In genomic region chr6:135046912-135047311, GRCh38 we compare ENCODE assay signal across 21 cellular contexts. TPM values are rescaled to one million over a fixed set of nuclear protein-coding genes. Genes with fewer than 3 reads are reported as not detected.
A peak's percentile ranks its signal among the peaks of the same experiment; 100 is the strongest.
DNase-seq lines count a peak whose midpoint lies in the region; ATAC-seq and TF ChIP-seq lines count a peak whose summit lies in the region.
"Had no signal": no experiment of that assay in that cellular context is flagged by ENCODE, and none has a peak within 500 bp of the region (broad histone marks: within the 10 kb centered on the region; RNA-seq: fewer than 3 reads in every experiment).

No MANE protein-coding gene starts in this region.

- peaks cover 69% of the 10 kb centered on the region for H3K4me1 Mint-ChIP-seq in activated T-cell treated with anti-CD3 and anti-CD28 coated beads, Interleukin-2, amount 50 U/mL, for 72 hours (ENCODE audit: low read depth)
- H3K4me1 Mint-ChIP-seq in activated naive CD8-positive, alpha-beta T cell treated with anti-CD3 and anti-CD28 coated beads for 36 hours: peaks cover 71% of the 10 kb centered on the region
- H3K4me1 Mint-ChIP-seq in CD8-positive, alpha-beta memory T cell: peaks cover 60 to 82% (median 77%) of the 10 kb centered on the region in 3 donors
- H3K4me1 Mint-ChIP-seq: nephron had no signal

- H3K9ac ChIP-seq in Loucy (ENCODE audit: low read depth, low read length, poor library complexity, severe bottlenecking): no peak overlapping the region

- H3K4me3 Mint-ChIP-seq in activated T-cell treated with anti-CD3 and anti-CD28 coated beads, Interleukin-2, amount 50 U/mL, for 72 hours: peak overlapping the region in 1 of 2 donors; percentile 35
- no peak overlapping the region for H3K4me3 Mint-ChIP-seq in activated naive CD8-positive, alpha-beta T cell treated with anti-CD3 and anti-CD28 coated beads for 36 hours
- no peak overlapping the region for H3K4me3 Mint-ChIP-seq in CD8-positive, alpha-beta memory T cell
- H3K4me3 Mint-ChIP-seq: nephron had no signal

- H3F3A ChIP-seq in Loucy (ENCODE audit: low read depth): peaks cover 11% of the 10 kb centered on the region

- CTCF ChIA-PET in CD8-positive, alpha-beta memory T cell (lab: Charles Lee): interaction anchor here (1.0 to 1.2 kb wide), 2 partner anchors 16 to 18 kb away, joined by 3 to 4 read pairs; no protein-coding TSS in a partner anchor

- H3K27me3 Mint-ChIP-seq in activated T-cell treated with anti-CD3 and anti-CD28 coated beads, Interleukin-2, amount 50 U/mL, for 72 hours (ENCODE audit: low read depth): no peaks in the 10 kb centered on the region
- no peaks in the 10 kb centered on the region for H3K27me3 Mint-ChIP-seq in activated naive CD8-positive, alpha-beta T cell treated with anti-CD3 and anti-CD28 coated beads for 36 hours
- H3K27me3 Mint-ChIP-seq in CD8-positive, alpha-beta memory T cell: no peaks in the 10 kb centered on the region

- peaks cover 88% of the 10 kb centered on the region for H4K20me1 ChIP-seq in Loucy (ENCODE audit: insufficient read depth, low read length, poor library complexity, severe bottlenecking)

- TF ChIP-seq CTCF in Loucy (conservative IDR thresholded peaks at IDR 0.05; ENCODE audit: low read length): no peak

- no peaks in the 10 kb centered on the region for H3K9me3 ChIP-seq in Loucy (ENCODE audit: insufficient read depth, low read depth, low read length)
- no peaks in the 10 kb centered on the region for H3K9me3 ChIP-seq in CD8-positive, alpha-beta memory T cell (ENCODE audit: low read length)
- H3K9me3 ChIP-seq in aorta (ENCODE audit: control insufficient read depth, low read length): no peaks in the 10 kb centered on the region
- H3K9me3 ChIP-seq: transverse colon had no signal

- 60% methylated on average over 2 of the region's 2 CpGs for WGBS in aorta, 2 donors

- H3K4me2 ChIP-seq in Loucy (ENCODE audit: low read depth, low read length, poor library complexity, severe bottlenecking): peak overlapping the region; percentile 75

- intact Hi-C loops in aorta (cut with DNase I): no loop called here

- no peak overlapping the region for H3K27ac ChIP-seq in CD8-positive, alpha-beta memory T cell (ENCODE audit: low read depth, low read length)
- H3K27ac ChIP-seq in aorta (ENCODE audit: low read depth in 1 of 2, low read length in 2 of 2): no peak overlapping the region
- H3K27ac ChIP-seq: coronary artery, transverse colon had no signal

- peaks cover 31% of the 10 kb centered on the region for H3K36me3 ChIP-seq in Loucy (ENCODE audit: insufficient read depth, low read length)
- H3K36me3 ChIP-seq in CD8-positive, alpha-beta memory T cell (ENCODE audit: insufficient read depth, low read length): peaks cover 11% of the 10 kb centered on the region
- peaks cover 0 to 9% of the 10 kb centered on the region in 2 donors for H3K36me3 ChIP-seq in aorta (ENCODE audit: control insufficient read depth in 1 of 2, insufficient read depth in 2 of 2, low read length in 1 of 2)

- H3K27ac Mint-ChIP-seq in activated T-cell treated with anti-CD3 and anti-CD28 coated beads, Interleukin-2, amount 50 U/mL, for 72 hours: no peak overlapping the region
- H3K27ac Mint-ChIP-seq in activated naive CD8-positive, alpha-beta T cell treated with anti-CD3 and anti-CD28 coated beads for 36 hours: peak overlapping the region; percentile 63
- H3K27ac Mint-ChIP-seq in CD8-positive, alpha-beta memory T cell: peak overlapping the region in 2 of 8 donors; percentile 3 to 10
- H3K27ac Mint-ChIP-seq: nephron had no signal

- H3K36me3 Mint-ChIP-seq in activated T-cell treated with anti-CD3 and anti-CD28 coated beads, Interleukin-2, amount 50 U/mL, for 72 hours (ENCODE audit: insufficient read depth in 2 of 2): peaks cover 15 to 32% of the 10 kb centered on the region in 2 donors
- peaks cover 54% of the 10 kb centered on the region for H3K36me3 Mint-ChIP-seq in activated naive CD8-positive, alpha-beta T cell treated with anti-CD3 and anti-CD28 coated beads for 36 hours
- H3K36me3 Mint-ChIP-seq in CD8-positive, alpha-beta memory T cell: peaks cover 5 to 56% (median 14%) of the 10 kb centered on the region in 3 donors

- H3K4me1 ChIP-seq in Loucy (ENCODE audit: insufficient read depth, low read length, poor library complexity, severe bottlenecking) (peaks cover 70% of the 10 kb centered on the region), aorta (ENCODE audit: control insufficient read depth in 1 of 2, insufficient read depth in 2 of 2, low read length in 2 of 2) (peaks cover 0 to 2% of the 10 kb centered on the region in 2 donors)
- peaks cover 44% of the 10 kb centered on the region for H3K4me1 ChIP-seq in CD8-positive, alpha-beta memory T cell (ENCODE audit: insufficient read depth, low read length)

- H3K4me3 ChIP-seq in Loucy (ENCODE audit: low read length, poor library complexity, severe bottlenecking): peak overlapping the region; percentile 48
- no peak overlapping the region for H3K4me3 ChIP-seq in CD8-positive, alpha-beta memory T cell (ENCODE audit: low read length)
- H3K4me3 ChIP-seq in aorta (ENCODE audit: low read length in 2 of 2): no peak overlapping the region
- H3K4me3 ChIP-seq: coronary artery, transverse colon had no signal

- H3K9me3 Mint-ChIP-seq in activated T-cell treated with anti-CD3 and anti-CD28 coated beads, Interleukin-2, amount 50 U/mL, for 72 hours: no peaks in the 10 kb centered on the region
- H3K9me3 Mint-ChIP-seq in activated naive CD8-positive, alpha-beta T cell treated with anti-CD3 and anti-CD28 coated beads for 36 hours: no peaks in the 10 kb centered on the region
- no peaks in the 10 kb centered on the region for H3K9me3 Mint-ChIP-seq in CD8-positive, alpha-beta memory T cell
- H3K9me3 Mint-ChIP-seq: nephron had no signal

- no peak for DNase-seq in activated T-cell treated with anti-CD3 and anti-CD28 coated beads, Interleukin-2, amount 50 U/mL, for 72 hours
- DNase-seq in activated T-cell treated with anti-CD3 and anti-CD28 coated beads for 4 hours (no peak), aorta (no peak)
- DNase-seq in activated naive CD8-positive, alpha-beta T cell treated with anti-CD3 and anti-CD28 coated beads for 36 hours: no peak
- DNase-seq in stimulated activated naive CD8-positive, alpha-beta T cell treated with anti-CD3 and anti-CD28 coated beads, Interleukin-15, Interleukin-2, amounts not matched to agents 100 U/mL and 50 U/mL, for 24 hours: no peak
- DNase-seq in stimulated activated CD4-positive, alpha-beta T cell treated with anti-CD3 and anti-CD28 coated beads, Interleukin-4, amount 100 ng/mL, for 1 hour: no peak
- no peak for DNase-seq in CD8-positive, alpha-beta memory T cell
- DNase-seq: activated CD4-positive, alpha-beta T cell treated with anti-CD3 and anti-CD28 coated beads for 4 hours; activated CD8-positive, alpha-beta memory T cell treated with anti-CD3 and anti-CD28 coated beads, Interleukin-2, amount 50 U/mL, for 48 hours; anterior cingulate cortex; effector memory CD4-positive, alpha-beta T cell; islet precursor cell; midbrain; NCI-H1048; NCI-H1694; OCI-M1; transverse colon had no signal

- H3K27me3 ChIP-seq in Loucy (ENCODE audit: insufficient read depth, low read length, poor library complexity, severe bottlenecking): no peaks in the 10 kb centered on the region
- H3K27me3 ChIP-seq in CD8-positive, alpha-beta memory T cell (ENCODE audit: insufficient read depth, low read length, poor library complexity, severe bottlenecking): no peaks in the 10 kb centered on the region
- H3K27me3 ChIP-seq in aorta (ENCODE audit: control insufficient read depth in 1 of 2, insufficient read depth in 2 of 2, low read length in 1 of 2): no peaks in the 10 kb centered on the region
- H3K27me3 ChIP-seq: transverse colon had no signal

- H3K79me2 ChIP-seq in Loucy (ENCODE audit: insufficient read depth, low read length): peaks cover 99% of the 10 kb centered on the region

- H2AFZ ChIP-seq in Loucy (ENCODE audit: low read length): no peak overlapping the region

- H3K9me2 ChIP-seq in Loucy (replicated peaks; ENCODE audit: low read depth, low read length): no peaks in the 10 kb centered on the region

- POLR2A ChIA-PET in CD8-positive, alpha-beta memory T cell (lab: Charles Lee): no interaction called here

- ATAC-seq in activated T-cell treated with anti-CD3 and anti-CD28 coated beads, Interleukin-2, amount 50 U/mL, for 72 hours (replicated peaks in 1 of 2): peak; percentile 85 to 89
- ATAC-seq in stimulated activated naive CD8-positive, alpha-beta T cell treated with anti-CD3 and anti-CD28 coated beads, Interleukin-15, Interleukin-2, amounts not matched to agents 100 U/mL and 50 U/mL, for 24 hours: peak; percentile 62
- ATAC-seq in aorta (ENCODE audit: low FRiP score): no peak
- ATAC-seq: SK-N-SH treated with all-trans-retinoic acid at 6 μM for 48 hours had no signal

RNA-seq across cellular contexts. Expression of gene HBS1L, which starts 7.7 kb away (rescaled TPM):
- total RNA-seq in activated T-cell treated with anti-CD3 and anti-CD28 coated beads, Interleukin-2, amount 50 U/mL, for 72 hours: 100 to 1,000 TPM; 175 to 193 TPM
- 100 to 1,000 TPM; 147 to 151 TPM for total RNA-seq in activated naive CD8-positive, alpha-beta T cell treated with anti-CD3 and anti-CD28 coated beads for 36 hours
- 100 to 1,000 TPM; 145 to 147 TPM for total RNA-seq in CD8-positive, alpha-beta memory T cell
- 45.6 TPM for polyA plus RNA-seq in CD8-positive, alpha-beta memory T cell
- 10 to 100 TPM; 59.2 to 61.0 TPM for total RNA-seq in aorta
- polyA plus RNA-seq in aorta: 10 to 100 TPM; 21.9 to 37.6 TPM
